In genomic region chr9:137449931-137450537, GRCh38 we compare ENCODE assay signal across 1 cellular context.
TF ChIP-seq lines count a peak whose summit lies in the region.

No MANE protein-coding gene starts in this region.

TF ChIP-seq in K562, 482 proteins besides CTCF, POLR2A, EP300 and RAD21:
- TF ChIP-seq STAT6 (CRISPR knock-in tag; IDR thresholded peaks at IDR 0.05) (no peak), TEAD4 (IDR thresholded peaks at IDR 0.05; ENCODE audit: low read length) (peak; percentile 69; the same call in 1 of the 2 replicates), TEAD4 (CRISPR knock-in tag; IDR thresholded peaks at IDR 0.05; ENCODE audit: borderline replicate concordance) (no peak), MAFG (tag; conservative IDR thresholded peaks at IDR 0.05) (no peak), RBBP5 (IDR thresholded peaks at IDR 0.05; ENCODE audit: borderline replicate concordance, insufficient read depth, low read length, poor library complexity, severe bottlenecking) (no peak), ZNF263 (CRISPR knock-in tag; IDR thresholded peaks at IDR 0.05; ENCODE audit: borderline replicate concordance) (peak; percentile 78), ZNF589 (CRISPR knock-in tag; IDR thresholded peaks at IDR 0.05; ENCODE audit: low read depth) (no peak), ZBTB7A (IDR thresholded peaks at IDR 0.05; ENCODE audit: borderline replicate concordance, control insufficient read depth, low read depth, low read length) (peak; percentile 60; the same call in 1 of the 2 replicates), RFX5 (IDR thresholded peaks at IDR 0.05; ENCODE audit: low read depth, low read length) (no peak), SMARCA4 (IDR thresholded peaks at IDR 0.05) (no peak), SMARCE1 (IDR thresholded peaks at IDR 0.05) (no peak), TCF7 (IDR thresholded peaks at IDR 0.05; ENCODE audit: borderline replicate concordance) (peak; percentile 93; the same call in 1 of the 2 replicates), POLR2AphosphoS5 (IDR thresholded peaks at IDR 0.05; ENCODE audit: control insufficient read depth, insufficient read depth, low read depth, low read length) (0 out of 2 replicates have a peak, but pooled peaks have one; percentile 24), MAZ (CRISPR knock-in tag; conservative IDR thresholded peaks at IDR 0.05 in 1 of 2, IDR thresholded peaks at IDR 0.05 in 1 of 2) (0 out of 4 replicates have a peak, but pooled peaks of 1 of the 2 experiments have one; percentile 32), CBX3 (IDR thresholded peaks at IDR 0.05; ENCODE audit: borderline replicate concordance in 1 of 2, low read length in 2 of 2) (no peak), ETV6 (IDR thresholded peaks at IDR 0.05; ENCODE audit: borderline replicate concordance in 1 of 2, low read depth in 2 of 2, low read length in 1 of 2) (0 out of 4 replicates have a peak, but pooled peaks of 1 of the 2 experiments have one; percentile 34), ETV6 (CRISPR knock-in tag; IDR thresholded peaks at IDR 0.05; ENCODE audit: borderline replicate concordance) (no peak), CREM (IDR thresholded peaks at IDR 0.05; ENCODE audit: low read depth) (peak; percentile 20; the same call in 1 of the 2 replicates), TAL1 (IDR thresholded peaks at IDR 0.05) (no peak), SREBF1 (IDR thresholded peaks at IDR 0.05; ENCODE audit: borderline replicate concordance, low read depth, low read length) (no peak), ZNF740 (CRISPR knock-in tag; IDR thresholded peaks at IDR 0.05) (peak; percentile 67), ZNF740 (tag; IDR thresholded peaks at IDR 0.05) (peak in 1 of 2 experiments; percentile 41; a peak in 1 of 4 replicates), VEZF1 (CRISPR knock-in tag; IDR thresholded peaks at IDR 0.05) (peak; percentile 67; the same call in 1 of the 2 replicates), NRF1 (conservative IDR thresholded peaks at IDR 0.05 in 1 of 2, IDR thresholded peaks at IDR 0.05 in 1 of 2) (peak; percentile 23 to 45; a peak in 2 of 4 replicates), RNF2 (IDR thresholded peaks at IDR 0.05) (0 out of 2 replicates have a peak, but pooled peaks have one; percentile 21), KLF6 (CRISPR knock-in tag; IDR thresholded peaks at IDR 0.05; ENCODE audit: borderline replicate concordance) (no peak), FOSL1 (tag; conservative IDR thresholded peaks at IDR 0.05) (no peak), EGR1 (conservative IDR thresholded peaks at IDR 0.05) (peak; percentile 94)
- TF ChIP-seq, protein P1, sequence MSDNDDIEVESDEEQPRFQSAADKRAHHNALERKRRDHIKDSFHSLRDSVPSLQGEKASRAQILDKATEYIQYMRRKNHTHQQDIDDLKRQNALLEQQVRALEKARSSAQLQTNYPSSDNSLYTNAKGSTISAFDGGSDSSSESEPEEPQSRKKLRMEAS (CRISPR knock-in tag; IDR thresholded peaks at IDR 0.05), result peak; percentile 86
- TF ChIP-seq, protein P2, sequence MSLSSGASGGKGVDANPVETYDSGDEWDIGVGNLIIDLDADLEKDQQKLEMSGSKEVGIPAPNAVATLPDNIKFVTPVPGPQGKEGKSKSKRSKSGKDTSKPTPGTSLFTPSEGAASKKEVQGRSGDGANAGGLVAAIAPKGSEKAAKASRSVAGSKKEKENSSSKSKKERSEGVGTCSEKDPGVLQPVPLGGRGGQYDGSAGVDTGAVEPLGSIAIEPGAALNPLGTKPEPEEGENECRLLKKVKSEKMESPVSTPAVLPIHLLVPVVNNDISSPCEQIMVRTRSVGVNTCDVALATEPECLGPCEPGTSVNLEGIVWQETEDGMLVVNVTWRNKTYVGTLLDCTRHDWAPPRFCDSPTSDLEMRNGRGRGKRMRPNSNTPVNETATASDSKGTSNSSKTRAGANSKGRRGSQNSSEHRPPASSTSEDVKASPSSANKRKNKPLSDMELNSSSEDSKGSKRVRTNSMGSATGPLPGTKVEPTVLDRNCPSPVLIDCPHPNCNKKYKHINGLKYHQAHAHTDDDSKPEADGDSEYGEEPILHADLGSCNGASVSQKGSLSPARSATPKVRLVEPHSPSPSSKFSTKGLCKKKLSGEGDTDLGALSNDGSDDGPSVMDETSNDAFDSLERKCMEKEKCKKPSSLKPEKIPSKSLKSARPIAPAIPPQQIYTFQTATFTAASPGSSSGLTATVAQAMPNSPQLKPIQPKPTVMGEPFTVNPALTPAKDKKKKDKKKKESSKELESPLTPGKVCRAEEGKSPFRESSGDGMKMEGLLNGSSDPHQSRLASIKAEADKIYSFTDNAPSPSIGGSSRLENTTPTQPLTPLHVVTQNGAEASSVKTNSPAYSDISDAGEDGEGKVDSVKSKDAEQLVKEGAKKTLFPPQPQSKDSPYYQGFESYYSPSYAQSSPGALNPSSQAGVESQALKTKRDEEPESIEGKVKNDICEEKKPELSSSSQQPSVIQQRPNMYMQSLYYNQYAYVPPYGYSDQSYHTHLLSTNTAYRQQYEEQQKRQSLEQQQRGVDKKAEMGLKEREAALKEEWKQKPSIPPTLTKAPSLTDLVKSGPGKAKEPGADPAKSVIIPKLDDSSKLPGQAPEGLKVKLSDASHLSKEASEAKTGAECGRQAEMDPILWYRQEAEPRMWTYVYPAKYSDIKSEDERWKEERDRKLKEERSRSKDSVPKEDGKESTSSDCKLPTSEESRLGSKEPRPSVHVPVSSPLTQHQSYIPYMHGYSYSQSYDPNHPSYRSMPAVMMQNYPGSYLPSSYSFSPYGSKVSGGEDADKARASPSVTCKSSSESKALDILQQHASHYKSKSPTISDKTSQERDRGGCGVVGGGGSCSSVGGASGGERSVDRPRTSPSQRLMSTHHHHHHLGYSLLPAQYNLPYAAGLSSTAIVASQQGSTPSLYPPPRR (CRISPR knock-in tag; IDR thresholded peaks at IDR 0.05; ENCODE audit: borderline replicate concordance), result 0 out of 2 replicates have a peak, but pooled peaks have one; percentile 52
